Comparison of ENCODE assay signal across 8 cellular contexts in the genomic region with DNA sequence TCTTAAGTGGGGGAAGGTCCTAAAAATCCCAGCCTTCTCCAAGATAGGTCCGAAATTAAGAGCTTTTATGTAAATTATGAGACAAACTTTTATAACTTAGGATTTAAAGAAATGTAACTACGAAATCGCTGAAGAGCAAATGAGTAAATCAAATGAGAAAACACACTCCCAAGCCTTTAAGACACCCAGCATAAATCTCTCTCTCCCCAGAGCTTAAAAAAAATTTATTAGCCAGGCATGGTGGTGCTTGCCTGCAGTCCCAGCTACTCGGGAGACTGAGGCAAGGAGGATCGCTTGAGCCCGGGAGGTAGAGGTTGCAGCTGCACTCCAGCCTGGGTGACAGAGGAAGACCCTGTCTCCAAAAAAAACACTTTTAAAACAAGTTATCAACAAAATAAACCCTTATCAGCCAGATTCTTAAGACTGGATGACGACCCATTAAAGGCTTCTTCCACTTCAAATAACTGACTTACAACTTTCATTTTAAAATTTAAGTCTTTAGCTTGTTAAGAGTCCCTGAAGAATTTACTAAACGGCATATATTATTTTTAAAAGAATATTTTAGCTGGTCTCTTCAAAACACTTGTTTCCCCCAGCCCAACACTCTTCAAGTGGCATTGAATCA. TPM values are rescaled to one million over a fixed set of nuclear protein-coding genes. Genes with fewer than 3 reads are reported as not detected.
DNase-seq lines count a peak whose midpoint lies in the region; ATAC-seq and TF ChIP-seq lines count a peak whose summit lies in the region.

No MANE protein-coding gene starts in this region.

- H3K27me3 ChIP-seq in body of pancreas: no peaks in the 10 kb centered on the region

- no peak for ATAC-seq in body of pancreas
- ATAC-seq in memory B cell (ENCODE audit: low read depth): no peak
- no peak for ATAC-seq in HG03045 (IDR thresholded peaks at IDR 0.05; ENCODE audit: unreplicated experiment)

- no peaks in the 10 kb centered on the region for H3K9me3 ChIP-seq in body of pancreas

- WGBS in body of pancreas, 2 donors: 8 to 13% methylated on average over 5 to 8 of the region's 8 CpGs
- WGBS in urinary bladder: 22% methylated on average over 8 of the region's 8 CpGs

- H3K27me3 Mint-ChIP-seq in activated naive CD4-positive, alpha-beta T cell treated with anti-CD3 and anti-CD28 coated beads, Interleukin-2, amount 50 U/mL, for 24 hours: no peaks in the 10 kb centered on the region
- no peaks in the 10 kb centered on the region for H3K27me3 Mint-ChIP-seq in memory B cell

- H3K9me3 Mint-ChIP-seq in activated naive CD4-positive, alpha-beta T cell treated with anti-CD3 and anti-CD28 coated beads, Interleukin-2, amount 50 U/mL, for 24 hours: no peaks in the 10 kb centered on the region
- H3K9me3 Mint-ChIP-seq in memory B cell: no peaks in the 10 kb centered on the region

- peaks cover 52% of the 10 kb centered on the region for H3K4me1 ChIP-seq in body of pancreas
- peaks cover 2% of the 10 kb centered on the region for H3K4me1 ChIP-seq in urinary bladder (ENCODE audit: insufficient read depth)

- peaks cover 47% of the 10 kb centered on the region for H3K4me1 Mint-ChIP-seq in activated naive CD4-positive, alpha-beta T cell treated with anti-CD3 and anti-CD28 coated beads, Interleukin-2, amount 50 U/mL, for 24 hours
- H3K4me1 Mint-ChIP-seq in memory B cell: peaks cover 18% of the 10 kb centered on the region

- intact Hi-C loops in body of pancreas (cut with DNase I): no loop called here

- no peaks in the 10 kb centered on the region for H3K36me3 ChIP-seq in body of pancreas (replicated peaks in 1 of 2; ENCODE audit: insufficient read depth in 1 of 2, low read depth in 2 of 2)
- no peaks in the 10 kb centered on the region for H3K36me3 ChIP-seq in urinary bladder (ENCODE audit: insufficient read depth)

- no peak for DNase-seq in activated naive CD4-positive, alpha-beta T cell treated with anti-CD3 and anti-CD28 coated beads, Interleukin-2, amount 50 U/mL, for 16 hours
- DNase-seq in body of pancreas (no peak), memory B cell (ENCODE audit: low spot score in 2 of 2) (no peak), NCI-H2171 treated with DMSO at 0.1 percent for 48 hours (lab: John Stamatoyannopoulos, UW) (no peak), NCI-H774 (lab: John Stamatoyannopoulos, UW) (no peak)

- TF ChIP-seq POLR2A in body of pancreas (IDR thresholded peaks at IDR 0.05): no peak

- peak overlapping the region in 1 of 2 donors; percentile 1 for H3K4me3 ChIP-seq in body of pancreas
- peak overlapping the region; percentile 25 for H3K4me3 ChIP-seq in urinary bladder (ENCODE audit: low read depth, low read length)

- H3K4me3 Mint-ChIP-seq in activated naive CD4-positive, alpha-beta T cell treated with anti-CD3 and anti-CD28 coated beads, Interleukin-2, amount 50 U/mL, for 24 hours: peak overlapping the region; percentile 100
- H3K4me3 Mint-ChIP-seq in memory B cell: peak overlapping the region; percentile 100

- H3K27ac ChIP-seq in body of pancreas: peak overlapping the region in 3 of 4 donors; percentile 66 to 99 (median 80)
- no peak overlapping the region for H3K27ac ChIP-seq in urinary bladder (ENCODE audit: low read depth)

- peaks cover 28% of the 10 kb centered on the region for H3K36me3 Mint-ChIP-seq in activated naive CD4-positive, alpha-beta T cell treated with anti-CD3 and anti-CD28 coated beads, Interleukin-2, amount 50 U/mL, for 24 hours
- peaks cover 9% of the 10 kb centered on the region for H3K36me3 Mint-ChIP-seq in memory B cell

- H3K27ac Mint-ChIP-seq in activated naive CD4-positive, alpha-beta T cell treated with anti-CD3 and anti-CD28 coated beads, Interleukin-2, amount 50 U/mL, for 24 hours: peak overlapping the region; percentile 97
- H3K27ac Mint-ChIP-seq in memory B cell: peak overlapping the region; percentile 98

- TF ChIP-seq CTCF in body of pancreas (IDR thresholded peaks at IDR 0.05): no peak

RNA-seq across cellular contexts. Expression of gene PTGES3, which starts 3.2 kb away (rescaled TPM):
- 10 to 100 TPM; 27.4 to 56.0 TPM for total RNA-seq in body of pancreas
- total RNA-seq in urinary bladder: 118 TPM
- 184 TPM for polyA plus RNA-seq in urinary bladder

RNA-seq across cellular contexts. Expression of gene ATP5F1B, which starts 39.1 kb away (rescaled TPM):
- total RNA-seq in body of pancreas (100 to 1,000 TPM; 155 to 179 TPM), urinary bladder (175 TPM)
- 583 TPM for polyA plus RNA-seq in urinary bladder

RNA-seq across cellular contexts. Expression of gene NACA, which starts 40.2 kb away (rescaled TPM):
- total RNA-seq in body of pancreas (100 to 1,000 TPM; 465 to 734 TPM), urinary bladder (1,052 TPM)
- 1,683 TPM for polyA plus RNA-seq in urinary bladder

RNA-seq across cellular contexts. Expression of gene BAZ2A, which starts 54.7 kb away (rescaled TPM):
- 10 to 100 TPM; 52.7 to 56.8 TPM for total RNA-seq in body of pancreas
- 27.4 TPM for total RNA-seq in urinary bladder
- 30.9 TPM for polyA plus RNA-seq in urinary bladder
